In the genomic region with DNA sequence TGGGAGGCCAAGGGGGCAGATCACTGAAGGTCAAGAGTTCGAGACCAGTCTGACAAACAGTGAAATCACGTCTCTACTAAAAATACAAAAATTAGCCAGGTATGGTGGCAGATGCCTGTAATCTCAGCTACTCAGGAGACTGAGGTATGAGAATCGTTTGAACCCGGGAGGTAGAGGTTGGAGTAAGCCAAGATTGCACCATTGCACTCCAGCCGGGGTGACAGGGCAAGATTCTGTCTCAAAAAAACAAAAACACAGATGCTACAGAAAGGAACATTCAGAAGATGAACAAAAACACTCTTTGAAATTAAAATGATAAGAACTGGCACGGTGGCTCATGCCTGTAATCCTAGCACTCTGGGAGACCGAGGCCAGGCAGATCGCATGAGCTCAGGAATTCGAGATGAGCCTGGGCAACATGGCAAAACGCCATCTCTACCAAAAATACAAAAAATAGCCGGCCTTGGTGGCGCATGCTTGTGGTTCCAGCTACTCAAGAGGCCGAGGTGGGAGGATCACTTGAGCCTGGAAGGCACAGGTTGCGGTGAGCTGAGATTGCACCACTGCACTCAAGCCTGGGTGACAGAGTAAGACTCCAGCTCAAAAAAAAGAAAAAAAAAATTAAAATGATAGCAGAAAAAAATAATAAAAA, we compare ENCODE assay signal across 18 cellular contexts. TPM values are rescaled to one million over a fixed set of nuclear protein-coding genes. Genes with fewer than 3 reads are reported as not detected.
DNase-seq lines count a peak whose midpoint lies in the region; ATAC-seq and TF ChIP-seq lines count a peak whose summit lies in the region.
"Had no signal": no experiment of that assay in that cellular context is flagged by ENCODE, and none has a peak within 500 bp of the region (broad histone marks: within the 10 kb centered on the region; RNA-seq: fewer than 3 reads in every experiment).

No MANE protein-coding gene starts in this region.

- H3K27me3 Mint-ChIP-seq in Caco-2 (ENCODE audit: insufficient read depth, unreplicated experiment) (no peaks in the 10 kb centered on the region), progenitor cell of endocrine pancreas (no peaks in the 10 kb centered on the region)
- no peaks in the 10 kb centered on the region for H3K27me3 Mint-ChIP-seq in effector memory CD8-positive, alpha-beta T cell

- no peak overlapping the region for H2AFZ ChIP-seq in hepatocyte

- POLR2A ChIA-PET in Caco-2 (lab: Charles Lee) = interaction anchor here (0.6 to 0.7 kb wide), 3 partner anchors 149 to 1237 kb away, joined by 3 to 5 read pairs (median 4); no protein-coding TSS in a partner anchor

- H3K36me3 ChIP-seq in Caco-2 (ENCODE audit: control insufficient read depth, insufficient read depth, low read length) (no peaks in the 10 kb centered on the region), ovary (no peaks in the 10 kb centered on the region), hepatocyte (replicated peaks; ENCODE audit: insufficient read depth, low read depth) (no peaks in the 10 kb centered on the region)
- H3K36me3 ChIP-seq: right atrium auricular region, thoracic aorta had no signal

- no peak overlapping the region for H3K4me2 ChIP-seq in hepatocyte

- no peak for TF ChIP-seq POLR2A in ovary (IDR thresholded peaks at IDR 0.05)

- WGBS in ovary, 3 donors = 17 to 36% (median 20%) methylated on average over 14 of the region's 14 CpGs
- WGBS in hepatocyte (ENCODE audit: low lambda C conversion rate, missing lambda C conversion rate) = 94% methylated on average over 14 of the region's 14 CpGs

- CTCF ChIA-PET in Caco-2 (lab: Charles Lee) = interaction anchor here (0.6 kb wide), 2 partner anchors 62 to 528 kb away, joined by 3 to 4 read pairs; no protein-coding TSS in a partner anchor

- H3K9me3 ChIP-seq in Caco-2 (no peaks in the 10 kb centered on the region), ovary (no peaks in the 10 kb centered on the region), hepatocyte (ENCODE audit: low read depth) (no peaks in the 10 kb centered on the region)
- H3K9me3 ChIP-seq: right atrium auricular region, thoracic aorta had no signal

- intact Hi-C loops in Caco-2 (cut with micrococcal nuclease; ENCODE audit: unreplicated experiment) = no loop called here
- intact Hi-C loops in ovary (cut with DNase I) = no loop called here

- TF ChIP-seq EP300 in ovary (IDR thresholded peaks at IDR 0.05) = no peak

- H3K9me2 ChIP-seq in hepatocyte (replicated peaks; ENCODE audit: insufficient read depth) = no peaks in the 10 kb centered on the region

- TF ChIP-seq CTCF in Caco-2 (IDR thresholded peaks at IDR 0.05; ENCODE audit: insufficient read depth in 1 of 2, low read depth in 1 of 2, low read length in 1 of 2, severe bottlenecking in 1 of 2, unreplicated experiment in 1 of 2) (no peak), ovary (IDR thresholded peaks at IDR 0.05) (no peak), hepatocyte (IDR thresholded peaks at IDR 0.05; ENCODE audit: poor library complexity) (no peak), progenitor cell of endocrine pancreas (IDR thresholded peaks at IDR 0.05; ENCODE audit: unreplicated experiment) (no peak)

- H3K27ac ChIP-seq in ovary (peak overlapping the region in 1 of 2 donors; percentile 6), hepatocyte (no peak overlapping the region)
- H3K27ac ChIP-seq: coronary artery, right atrium auricular region, SK-N-MC, thoracic aorta had no signal

- no peak for ATAC-seq in effector memory CD8-positive, alpha-beta T cell (replicated peaks)
- no peak for ATAC-seq in HG02970 (IDR thresholded peaks at IDR 0.05; ENCODE audit: low FRiP score, unreplicated experiment)

- H3K27me3 ChIP-seq in Caco-2 (replicated peaks; ENCODE audit: control insufficient read depth, insufficient read depth, low read length) (no peaks in the 10 kb centered on the region), ovary (no peaks in the 10 kb centered on the region), hepatocyte (no peaks in the 10 kb centered on the region)
- H3K27me3 ChIP-seq: right atrium auricular region had no signal

- H3K4me3 ChIP-seq in Caco-2 (ENCODE audit: low read depth, low read length) (no peak overlapping the region), ovary (no peak overlapping the region), hepatocyte (no peak overlapping the region)
- H3K4me3 ChIP-seq: coronary artery, right atrium auricular region, SK-N-MC, thoracic aorta had no signal

- H3K4me1 ChIP-seq in Caco-2 (peaks cover 24% of the 10 kb centered on the region), ovary (ENCODE audit: insufficient read depth) (peaks cover 18% of the 10 kb centered on the region), hepatocyte (ENCODE audit: insufficient read depth) (peaks cover 19% of the 10 kb centered on the region)

- peaks cover 31% of the 10 kb centered on the region for H3K4me1 Mint-ChIP-seq in Caco-2 (ENCODE audit: low read depth, unreplicated experiment)
- peaks cover 35 to 66% of the 10 kb centered on the region in 2 donors for H3K4me1 Mint-ChIP-seq in effector memory CD8-positive, alpha-beta T cell (ENCODE audit: low read depth in 2 of 2)
- H3K4me1 Mint-ChIP-seq in progenitor cell of endocrine pancreas (ENCODE audit: low read depth) = peaks cover 1% of the 10 kb centered on the region

- DNase-seq in Caco-2 (no peak), RPMI7951 (ENCODE audit: low read depth) (peak; percentile 80), ovary (peak in 4 of 5 donors; percentile 34 to 69 (median 51)), hepatocyte (ENCODE audit: low spot score) (no peak), progenitor cell of endocrine pancreas (ENCODE audit: low spot score, unreplicated experiment) (no peak), middle frontal gyrus (ENCODE audit: extremely low spot score, low spot score) (no peak)
- no peak for DNase-seq in effector memory CD8-positive, alpha-beta T cell
- DNase-seq: activated CD4-positive, alpha-beta T cell treated with anti-CD3 and anti-CD28 coated beads, Interleukin-2, amount 50 U/mL, for 4 hours; glutamatergic neuron; IMR-90; NCI-H2029 treated with DMSO at 0.1 percent for 48 hours; NCI-H524 treated with DMSO at 0.1 percent for 48 hours; stimulated activated CD4-positive, alpha-beta T cell treated with anti-CD3 and anti-CD28 coated beads, Interleukin-1b, Interleukin-23, amount 100 ng/mL, for 48 hours had no signal

- H3K4me3 Mint-ChIP-seq in Caco-2 (ENCODE audit: unreplicated experiment) = no peak overlapping the region
- peak overlapping the region in 1 of 2 donors; percentile 55 for H3K4me3 Mint-ChIP-seq in effector memory CD8-positive, alpha-beta T cell
- no peak overlapping the region for H3K4me3 Mint-ChIP-seq in progenitor cell of endocrine pancreas (ENCODE audit: low read depth)

- H3K36me3 Mint-ChIP-seq in Caco-2 (ENCODE audit: insufficient read depth, unreplicated experiment) (peaks cover 38% of the 10 kb centered on the region), progenitor cell of endocrine pancreas (ENCODE audit: insufficient read depth) (peaks cover 5% of the 10 kb centered on the region)
- peaks cover 7% of the 10 kb centered on the region for H3K36me3 Mint-ChIP-seq in effector memory CD8-positive, alpha-beta T cell (ENCODE audit: insufficient read depth)

- BruUV-seq in Caco-2 (replicated peaks; lab: Mats Ljungman, UMichigan) = no TSS peak

- H3K27ac Mint-ChIP-seq in Caco-2 (ENCODE audit: unreplicated experiment) = peak overlapping the region; percentile 17
- peak overlapping the region; percentile 62 to 83 for H3K27ac Mint-ChIP-seq in effector memory CD8-positive, alpha-beta T cell
- no peak overlapping the region for H3K27ac Mint-ChIP-seq in progenitor cell of endocrine pancreas

- peaks cover 86% of the 10 kb centered on the region for H4K20me1 ChIP-seq in hepatocyte (ENCODE audit: insufficient read depth, poor library complexity, severe bottlenecking)

- H3K9me3 Mint-ChIP-seq in Caco-2 (ENCODE audit: unreplicated experiment) = no peaks in the 10 kb centered on the region
- no peaks in the 10 kb centered on the region for H3K9me3 Mint-ChIP-seq in effector memory CD8-positive, alpha-beta T cell
- no peaks in the 10 kb centered on the region for H3K9me3 Mint-ChIP-seq in progenitor cell of endocrine pancreas (ENCODE audit: low read depth)

- peaks cover 97% of the 10 kb centered on the region for H3K79me2 ChIP-seq in hepatocyte

RNA-seq across cellular contexts. Expression of a gene that starts 8.5 kb away (rescaled TPM):
- total RNA-seq in Caco-2 (2022) = 210 and 227 TPM in 2 replicates
- total RNA-seq in RPMI7951 (2014; rRNA removed; shearing (Covaris generic)) = 95.4 and 124 TPM in 2 replicates
- total RNA-seq in ovary = 100 to 1,000 TPM in 5 of 7 donors, 10 to 100 TPM in 2; 96.5 to 128 (median 102) TPM
- 100 to 1,000 TPM in 1 of 2 donors, 10 to 100 TPM in 1; 55.9 to 127 TPM for polyA plus RNA-seq in ovary
- total RNA-seq in hepatocyte = 99.5 and 103 TPM in 2 replicates
- 83.8 and 85.8 TPM in 2 replicates for polyA plus RNA-seq in hepatocyte
- 81.0 and 88.6 TPM in 2 replicates for total RNA-seq in progenitor cell of endocrine pancreas

RNA-seq across cellular contexts. Expression of a gene that starts 35.3 kb away (rescaled TPM):
- 111 and 113 TPM in 2 replicates for total RNA-seq in Caco-2 (2022)
- total RNA-seq in RPMI7951 (2014; rRNA removed; shearing (Covaris generic)) = 91.1 and 98.2 TPM in 2 replicates
- 10 to 100 TPM; 18.7 to 32.9 (median 26.3) TPM for total RNA-seq in ovary
- polyA plus RNA-seq in ovary = 10 to 100 TPM; 30.4 to 33.4 TPM
- total RNA-seq in hepatocyte = 25.9 and 28.5 TPM in 2 replicates
- polyA plus RNA-seq in hepatocyte = 34.9 and 59.1 TPM in 2 replicates
- total RNA-seq in progenitor cell of endocrine pancreas = 31.5 and 34.7 TPM in 2 replicates

Comparison
In these comparisons a context has a peak if more than half of its experiments do, and no peak if none do; other contexts are left out.
1. DNase-seq: peak in RPMI7951 (single experiment) and ovary (4 of 5); none in Caco-2 (0 of 2), effector memory CD8-positive, alpha-beta T cell (0 of 3), hepatocyte (single experiment), progenitor cell of endocrine pancreas (single experiment) and middle frontal gyrus (single experiment).